In the genomic region with DNA sequence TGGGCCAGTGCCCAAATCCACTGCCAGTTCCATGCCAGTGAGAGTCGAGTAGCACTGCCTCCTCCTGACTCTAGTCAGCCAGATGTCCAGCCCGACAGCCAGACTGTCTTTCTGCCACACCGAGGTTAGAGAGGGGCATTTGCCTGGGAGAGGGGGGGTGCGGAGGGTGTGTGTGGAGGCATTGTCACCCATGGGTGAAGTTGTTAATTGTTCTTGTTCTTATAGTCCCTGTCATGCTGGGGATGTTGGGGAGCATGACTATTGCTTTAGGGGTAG, we compare ENCODE assay signal across 8 cellular contexts. TPM values are rescaled to one million over a fixed set of nuclear protein-coding genes. Genes with fewer than 3 reads are reported as not detected.
DNase-seq lines count a peak whose midpoint lies in the region; ATAC-seq and TF ChIP-seq lines count a peak whose summit lies in the region.

No MANE protein-coding gene starts in this region.

- H3K9me3 ChIP-seq in right lobe of liver: no peaks in the 10 kb centered on the region
- no peaks in the 10 kb centered on the region for H3K9me3 ChIP-seq in thyroid gland

- peaks cover 77% of the 10 kb centered on the region for H3K36me3 Mint-ChIP-seq in activated T-cell treated with anti-CD3 and anti-CD28 coated beads, Interleukin-2, amount 50 U/mL, for 24 hours (ENCODE audit: low read depth)

- peaks cover 39% of the 10 kb centered on the region for H3K4me1 Mint-ChIP-seq in activated T-cell treated with anti-CD3 and anti-CD28 coated beads, Interleukin-2, amount 50 U/mL, for 24 hours (ENCODE audit: low read depth)

- no peak for DNase-seq in activated T-cell treated with anti-CD3 and anti-CD28 coated beads, Interleukin-2, amount 50 U/mL, for 24 hours
- no peak for DNase-seq in activated T-cell treated with anti-CD3 and anti-CD28 coated beads, Interleukin-2, amount 50 U/mL, for 48 hours
- DNase-seq in astrocyte of the cerebellum (ENCODE audit: low read depth) (no peak), right lobe of liver (no peak), thyroid gland (peak; percentile 36 to 60)

- WGBS in right lobe of liver (ENCODE audit: insufficient coverage, low coverage, low lambda C conversion rate, missing lambda C conversion rate): 0% methylated on average over 1 of the region's 4 CpGs
- WGBS in thyroid gland, 2 donors: 36 to 48% methylated on average over 2 to 4 of the region's 4 CpGs

- no peaks in the 10 kb centered on the region for H3K27me3 ChIP-seq in right lobe of liver
- H3K27me3 ChIP-seq in thyroid gland: no peaks in the 10 kb centered on the region

- H3K36me3 ChIP-seq in right lobe of liver (peaks cover 0 to 36% (median 14%) of the 10 kb centered on the region in 4 donors), thyroid gland (peaks cover 23 to 37% of the 10 kb centered on the region in 2 donors)

- no peaks in the 10 kb centered on the region for H3K9me3 Mint-ChIP-seq in activated T-cell treated with anti-CD3 and anti-CD28 coated beads, Interleukin-2, amount 50 U/mL, for 24 hours

- no peaks in the 10 kb centered on the region for H3K27me3 Mint-ChIP-seq in activated T-cell treated with anti-CD3 and anti-CD28 coated beads, Interleukin-2, amount 50 U/mL, for 24 hours

- TF ChIP-seq CTCF in astrocyte of the cerebellum (IDR thresholded peaks at IDR 0.05; ENCODE audit: low read depth, low read length, missing control alignments) (no peak), right lobe of liver (IDR thresholded peaks at IDR 0.05) (no peak), thyroid gland (IDR thresholded peaks at IDR 0.05) (no peak)

- TF ChIP-seq POLR2A in right lobe of liver (IDR thresholded peaks at IDR 0.05) (no peak), thyroid gland (IDR thresholded peaks at IDR 0.05) (no peak)

- H3K4me1 ChIP-seq in right lobe of liver (peaks cover 0 to 30% (median 14%) of the 10 kb centered on the region in 4 donors), thyroid gland (peaks cover 34 to 35% of the 10 kb centered on the region in 2 donors)

- H3K4me3 Mint-ChIP-seq in activated T-cell treated with anti-CD3 and anti-CD28 coated beads, Interleukin-2, amount 50 U/mL, for 24 hours: peak overlapping the region; percentile 91

- H3K27ac Mint-ChIP-seq in activated T-cell treated with anti-CD3 and anti-CD28 coated beads, Interleukin-2, amount 50 U/mL, for 24 hours: peak overlapping the region; percentile 93

- peak overlapping the region; percentile 86 for H3K4me3 ChIP-seq in astrocyte of the cerebellum (ENCODE audit: low read depth, low read length)
- H3K4me3 ChIP-seq in right lobe of liver: peak overlapping the region; percentile 78 to 83 (median 82)
- peak overlapping the region in 1 of 3 donors; percentile 69 for H3K4me3 ChIP-seq in thyroid gland (replicated peaks in 1 of 3)

- no peak for ATAC-seq in right lobe of liver
- ATAC-seq in HG02623 (IDR thresholded peaks at IDR 0.05; ENCODE audit: unreplicated experiment): no peak
- ATAC-seq in HG03108 (IDR thresholded peaks at IDR 0.05; ENCODE audit: unreplicated experiment): no peak
- no peak for ATAC-seq in GM21447 (IDR thresholded peaks at IDR 0.05; ENCODE audit: unreplicated experiment)

- H3K27ac ChIP-seq in right lobe of liver (peak overlapping the region in 2 of 3 donors; percentile 85 to 87), thyroid gland (peak overlapping the region in 2 of 3 donors; percentile 68 to 84)

- intact Hi-C loops in right lobe of liver (cut with DNase I): no loop called here
- intact Hi-C loops in thyroid gland (cut with DNase I): no loop called here

- in situ Hi-C loops in astrocyte of the cerebellum (cut with HindIII; ENCODE audit: low sequenced_read_pairs): loop anchor here (25.0 kb wide), 1 partner anchor 137 kb away; no protein-coding TSS in a partner anchor

RNA-seq across cellular contexts. Expression of a gene that starts 1.1 kb away (rescaled TPM):
- total RNA-seq in right lobe of liver (10 to 100 TPM in 5 of 6 experiments, 1 to 10 TPM in 1; 9.5 to 13.0 (median 11.4) TPM), thyroid gland (10 to 100 TPM; 25.4 to 34.0 (median 30.2) TPM)

RNA-seq across cellular contexts. Expression of a gene that starts 1.2 kb away (rescaled TPM):
- 10 to 100 TPM; 29.5 to 53.7 (median 35.2) TPM for total RNA-seq in right lobe of liver
- 100 to 1,000 TPM in 2 of 4 donors, 10 to 100 TPM in 2; 71.4 to 111 (median 101) TPM for total RNA-seq in thyroid gland

RNA-seq across cellular contexts. Expression of a gene that starts 3.9 kb away (rescaled TPM):
- total RNA-seq in right lobe of liver (not detected), thyroid gland (under 1 TPM in 1 of 4 donors, not detected in 3; 0.67 TPM)

RNA-seq across cellular contexts. Expression of a gene that starts 17.7 kb away (rescaled TPM):
- total RNA-seq in right lobe of liver (10 to 100 TPM; 12.1 to 35.2 (median 17.8) TPM), thyroid gland (10 to 100 TPM; 44.9 to 73.0 (median 51.3) TPM)

RNA-seq across cellular contexts. Expression of a gene that starts 18.2 kb away (rescaled TPM):
- total RNA-seq in right lobe of liver: 100 to 1,000 TPM; 103 to 168 (median 128) TPM
- total RNA-seq in thyroid gland: 100 to 1,000 TPM; 142 to 245 (median 184) TPM

Comparison
In these comparisons a context has a peak if more than half of its experiments do, and no peak if none do; other contexts are left out.
1. DNase-seq: peak in thyroid gland (2 of 2); none in activated T-cell treated with anti-CD3 and anti-CD28 coated beads, Interleukin-2, amount 50 U/mL, for 24 hours (single experiment), activated T-cell treated with anti-CD3 and anti-CD28 coated beads, Interleukin-2, amount 50 U/mL, for 48 hours (0 of 2), astrocyte of the cerebellum (single experiment) and right lobe of liver (0 of 3).